In genomic region chr19:5803752-5804515, GRCh38 we compare ENCODE assay signal across 8 cellular contexts. TPM values are rescaled to one million over a fixed set of nuclear protein-coding genes. Genes with fewer than 3 reads are reported as not detected.
DNase-seq lines count a peak whose midpoint lies in the region; ATAC-seq and TF ChIP-seq lines count a peak whose summit lies in the region.

No MANE protein-coding gene starts in this region.

- peaks cover 21% of the 10 kb centered on the region for H3K4me1 ChIP-seq in hepatocyte (ENCODE audit: insufficient read depth)
- H3K4me1 ChIP-seq in skeletal muscle satellite cell (ENCODE audit: control insufficient read depth, insufficient read depth, low read length): peaks cover 9% of the 10 kb centered on the region

- 6% methylated on average over 49 of the region's 54 CpGs for WGBS in hepatocyte (ENCODE audit: low lambda C conversion rate, missing lambda C conversion rate)

- peak overlapping the region; percentile 59 for H2AFZ ChIP-seq in hepatocyte

- H3K9me3 ChIP-seq in hepatocyte (ENCODE audit: low read depth) (no peaks in the 10 kb centered on the region), skeletal muscle satellite cell (replicated peaks; ENCODE audit: low read length) (no peaks in the 10 kb centered on the region)

- H3K27ac ChIP-seq in hepatocyte: no peak overlapping the region

- no peaks in the 10 kb centered on the region for H3K27me3 ChIP-seq in hepatocyte
- peaks cover 60% of the 10 kb centered on the region for H3K27me3 ChIP-seq in skeletal muscle satellite cell (ENCODE audit: control insufficient read depth, insufficient read depth, low read length)

- H3K9ac ChIP-seq in skeletal muscle satellite cell (ENCODE audit: low read depth, low read length): peak overlapping the region; percentile 21

- no peaks in the 10 kb centered on the region for H3K36me3 ChIP-seq in hepatocyte (replicated peaks; ENCODE audit: insufficient read depth, low read depth)
- no peaks in the 10 kb centered on the region for H3K36me3 ChIP-seq in skeletal muscle satellite cell (ENCODE audit: insufficient read depth, low read length)

- H3K4me2 ChIP-seq in hepatocyte (peak overlapping the region; percentile 91), skeletal muscle satellite cell (ENCODE audit: low read length) (peak overlapping the region; percentile 84)

- H4K20me1 ChIP-seq in hepatocyte (ENCODE audit: insufficient read depth, poor library complexity, severe bottlenecking): no peaks in the 10 kb centered on the region

- TF ChIP-seq CTCF in hepatocyte (IDR thresholded peaks at IDR 0.05; ENCODE audit: poor library complexity): peak; percentile 100

- H3K9me2 ChIP-seq in hepatocyte (replicated peaks; ENCODE audit: insufficient read depth): no peaks in the 10 kb centered on the region

- peak; percentile 98 for DNase-seq in ELF-1 (ENCODE audit: low read depth, low spot score)
- DNase-seq in NCI-H1694 treated with DMSO at 0.1 percent for 48 hours (lab: John Stamatoyannopoulos, UW): peak; percentile 79
- DNase-seq in T-helper 2 cell: peak; percentile 83 to 91 (median 88)
- peak in 32 of 56 donors; percentile 5 to 62 (median 28) for DNase-seq in amygdala (lab: John Stamatoyannopoulos, UW)
- peak; percentile 98 for DNase-seq in hepatocyte (ENCODE audit: low spot score)
- no peak for DNase-seq in NK-92 (lab: John Stamatoyannopoulos, UW; ENCODE audit: unreplicated experiment)

- H3K4me3 ChIP-seq in hepatocyte (peak overlapping the region; percentile 24), skeletal muscle satellite cell (ENCODE audit: low read length) (peak overlapping the region; percentile 61)

- no peaks in the 10 kb centered on the region for H3K79me2 ChIP-seq in hepatocyte

- ATAC-seq in HG02610 (IDR thresholded peaks at IDR 0.05; ENCODE audit: unreplicated experiment): peak; percentile 60

RNA-seq across cellular contexts. Expression of gene NRTN, which starts 0.9 kb away (rescaled TPM):
- 2.7 and 5.6 TPM in 2 replicates for total RNA-seq in hepatocyte
- polyA plus RNA-seq in hepatocyte: 31.1 and 35.6 TPM in 2 replicates
- not detected in 2 replicates for total RNA-seq in skeletal muscle satellite cell (2012; rRNA removed)

RNA-seq across cellular contexts. Expression of gene DUS3L, which starts 13.0 kb away (rescaled TPM):
- total RNA-seq in hepatocyte: 24.9 and 26.7 TPM in 2 replicates
- 28.9 and 44.9 TPM in 2 replicates for polyA plus RNA-seq in hepatocyte
- 35.8 and 44.9 TPM in 2 replicates for total RNA-seq in skeletal muscle satellite cell (2012; rRNA removed)

RNA-seq across cellular contexts. Expression of gene PRR22, which starts 19.4 kb away (rescaled TPM):
- total RNA-seq in hepatocyte: 0.13 and 1.2 TPM in 2 replicates
- polyA plus RNA-seq in hepatocyte: 2.9 and 5.5 TPM in 2 replicates
- 0.25 and 0.66 TPM in 2 replicates for total RNA-seq in skeletal muscle satellite cell (2012; rRNA removed)

RNA-seq across cellular contexts. Expression of gene FUT6, which starts 35.6 kb away (rescaled TPM):
- 0.07 and 0.36 TPM in 2 replicates for total RNA-seq in hepatocyte
- polyA plus RNA-seq in hepatocyte: 0.90 TPM in 1 of 2 replicates, not detected in the other
- total RNA-seq in skeletal muscle satellite cell (2012; rRNA removed): not detected in 2 replicates

RNA-seq across cellular contexts. Expression of gene FUT3, which starts 47.3 kb away (rescaled TPM):
- 0.08 TPM in 1 of 2 replicates, not detected in the other for total RNA-seq in hepatocyte
- polyA plus RNA-seq in hepatocyte: 0.45 TPM in 1 of 2 replicates, not detected in the other
- not detected in 2 replicates for total RNA-seq in skeletal muscle satellite cell (2012; rRNA removed)
